23 cellular contexts compared by ENCODE assay signal in the genomic region with DNA sequence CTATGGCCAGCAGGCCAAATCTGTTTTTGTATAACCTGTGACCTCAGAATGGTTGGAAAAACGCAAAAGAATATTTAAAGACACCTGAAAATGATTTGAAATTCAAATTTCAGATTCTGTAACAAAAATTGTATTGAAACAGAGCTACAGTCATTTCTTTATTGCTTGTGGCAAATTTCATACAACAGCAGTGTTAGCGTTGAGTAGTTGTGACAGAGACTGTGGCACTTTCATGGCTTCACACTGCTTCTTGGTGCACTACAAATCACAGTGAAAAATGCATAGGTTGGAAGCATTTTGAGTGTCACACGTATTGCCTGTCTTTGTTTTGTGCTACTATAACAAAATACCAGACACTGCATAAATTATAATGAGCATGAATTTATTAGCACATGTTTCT. TPM values are rescaled to one million over a fixed set of nuclear protein-coding genes. Genes with fewer than 3 reads are reported as not detected.
"Had no signal": no experiment of that assay in that cellular context is flagged by ENCODE, and none has a peak within 500 bp of the region (broad histone marks: within the 10 kb centered on the region; RNA-seq: fewer than 3 reads in every experiment).

No MANE protein-coding gene starts in this region.

- ATAC-seq: activated naive CD8-positive, alpha-beta T cell treated with anti-CD3 and anti-CD28 coated beads, Interleukin-2, amount 50 U/mL, for 24 hours; heart left ventricle; left ventricle myocardium superior; naive thymus-derived CD8-positive, alpha-beta T cell; right lobe of liver; stimulated activated effector memory CD8-positive, alpha-beta T cell treated with anti-CD3 and anti-CD28 coated beads, Interleukin-12 subunit alpha, Interleukin-12 subunit beta, amount 100 ng/mL, for 72 hours; stimulated activated naive CD8-positive, alpha-beta T cell treated with anti-CD3 and anti-CD28 coated beads, Interleukin-15, amount 100 ng/mL, for 72 hours had no signal

- FAIRE-seq: islet of Langerhans, urothelium cell line had no signal

- H3K27ac ChIP-seq: coronary artery, epithelial cell of prostate, heart left ventricle, neural progenitor cell, right lobe of liver, skin epidermis, tibial artery had no signal

- H3K9ac ChIP-seq: neural progenitor cell had no signal

- DNase-seq: activated CD4-positive, alpha-beta memory T cell treated with anti-CD3 and anti-CD28 coated beads, Interleukin-2, amount 10 ng/mL, durations not matched to agents 7 days and 5 days; activated CD4-positive, alpha-beta T cell treated with anti-CD3 and anti-CD28 coated beads for 48 hours; activated gamma-delta T cell; activated naive CD4-positive, alpha-beta T cell treated with anti-CD3 and anti-CD28 coated beads, Interleukin-2, amount 50 U/mL, for 16 hours; activated naive CD8-positive, alpha-beta T cell treated with anti-CD3 and anti-CD28 coated beads, Interleukin-2, amount 50 U/mL, for 24 hours; cerebellar nuclear complex; heart left ventricle; left ventricle myocardium superior; mammary epithelial cell; naive thymus-derived CD8-positive, alpha-beta T cell; posterior cingulate gyrus; right lobe of liver; stimulated activated CD4-positive, alpha-beta T cell treated with anti-CD3 and anti-CD28 coated beads, Interleukin-1b, Interleukin-23, amount 100 ng/mL, for 48 hours; stimulated activated naive CD8-positive, alpha-beta T cell treated with anti-CD3 and anti-CD28 coated beads, Interleukin-15, amount 100 ng/mL, for 72 hours; tibial artery had no signal

- H3K4me1 ChIP-seq: heart left ventricle, neural progenitor cell, right lobe of liver had no signal

- H3K36me3 ChIP-seq: heart left ventricle, neural progenitor cell, right lobe of liver, tibial artery had no signal

- H3K4me3 ChIP-seq: coronary artery, heart left ventricle, neural progenitor cell, right lobe of liver, skin epidermis, tibial artery had no signal

- H3K27me3 ChIP-seq: neural progenitor cell, right lobe of liver, tibial artery had no signal

- H2AFZ ChIP-seq: neural progenitor cell had no signal

- H3K4me2 ChIP-seq: neural progenitor cell had no signal

- H3K9me3 ChIP-seq: heart left ventricle, right lobe of liver, tibial artery had no signal

RNA-seq across cellular contexts. Expression of gene PARM1, which starts 12.2 kb away (rescaled TPM):
- total RNA-seq: activated CD4-positive, alpha-beta memory T cell treated with anti-CD3 and anti-CD28 coated beads, Interleukin-2, amount 10 ng/mL, durations not matched to agents 7 days and 5 days; activated T-helper 1 cell treated with anti-CD3 and anti-CD28 coated beads, Interleukin-12 subunit alpha, Interleukin-12 subunit beta, Interleukin-2, Interleukin-4 antibody, amounts not matched to agents 30 ng/mL and 10 ng/mL and 1 ng/mL, durations not matched to agents 14 hours and 24 hours and 36 hours had no signal
- polyA plus RNA-seq: naive thymus-derived CD8-positive, alpha-beta T cell had no signal
